1 cellular context compared by ENCODE assay signal in genomic region chr9:136278221-136278620, GRCh38.
TF ChIP-seq lines count a peak whose summit lies in the region.

No MANE protein-coding gene starts in this region.

TF ChIP-seq in H1, 55 proteins besides CTCF, POLR2A, EP300 and RAD21:
- no peak for TF ChIP-seq TAF1 (IDR thresholded peaks at IDR 0.05; ENCODE audit: low read depth, low read length)
- TF ChIP-seq, protein P1, sequence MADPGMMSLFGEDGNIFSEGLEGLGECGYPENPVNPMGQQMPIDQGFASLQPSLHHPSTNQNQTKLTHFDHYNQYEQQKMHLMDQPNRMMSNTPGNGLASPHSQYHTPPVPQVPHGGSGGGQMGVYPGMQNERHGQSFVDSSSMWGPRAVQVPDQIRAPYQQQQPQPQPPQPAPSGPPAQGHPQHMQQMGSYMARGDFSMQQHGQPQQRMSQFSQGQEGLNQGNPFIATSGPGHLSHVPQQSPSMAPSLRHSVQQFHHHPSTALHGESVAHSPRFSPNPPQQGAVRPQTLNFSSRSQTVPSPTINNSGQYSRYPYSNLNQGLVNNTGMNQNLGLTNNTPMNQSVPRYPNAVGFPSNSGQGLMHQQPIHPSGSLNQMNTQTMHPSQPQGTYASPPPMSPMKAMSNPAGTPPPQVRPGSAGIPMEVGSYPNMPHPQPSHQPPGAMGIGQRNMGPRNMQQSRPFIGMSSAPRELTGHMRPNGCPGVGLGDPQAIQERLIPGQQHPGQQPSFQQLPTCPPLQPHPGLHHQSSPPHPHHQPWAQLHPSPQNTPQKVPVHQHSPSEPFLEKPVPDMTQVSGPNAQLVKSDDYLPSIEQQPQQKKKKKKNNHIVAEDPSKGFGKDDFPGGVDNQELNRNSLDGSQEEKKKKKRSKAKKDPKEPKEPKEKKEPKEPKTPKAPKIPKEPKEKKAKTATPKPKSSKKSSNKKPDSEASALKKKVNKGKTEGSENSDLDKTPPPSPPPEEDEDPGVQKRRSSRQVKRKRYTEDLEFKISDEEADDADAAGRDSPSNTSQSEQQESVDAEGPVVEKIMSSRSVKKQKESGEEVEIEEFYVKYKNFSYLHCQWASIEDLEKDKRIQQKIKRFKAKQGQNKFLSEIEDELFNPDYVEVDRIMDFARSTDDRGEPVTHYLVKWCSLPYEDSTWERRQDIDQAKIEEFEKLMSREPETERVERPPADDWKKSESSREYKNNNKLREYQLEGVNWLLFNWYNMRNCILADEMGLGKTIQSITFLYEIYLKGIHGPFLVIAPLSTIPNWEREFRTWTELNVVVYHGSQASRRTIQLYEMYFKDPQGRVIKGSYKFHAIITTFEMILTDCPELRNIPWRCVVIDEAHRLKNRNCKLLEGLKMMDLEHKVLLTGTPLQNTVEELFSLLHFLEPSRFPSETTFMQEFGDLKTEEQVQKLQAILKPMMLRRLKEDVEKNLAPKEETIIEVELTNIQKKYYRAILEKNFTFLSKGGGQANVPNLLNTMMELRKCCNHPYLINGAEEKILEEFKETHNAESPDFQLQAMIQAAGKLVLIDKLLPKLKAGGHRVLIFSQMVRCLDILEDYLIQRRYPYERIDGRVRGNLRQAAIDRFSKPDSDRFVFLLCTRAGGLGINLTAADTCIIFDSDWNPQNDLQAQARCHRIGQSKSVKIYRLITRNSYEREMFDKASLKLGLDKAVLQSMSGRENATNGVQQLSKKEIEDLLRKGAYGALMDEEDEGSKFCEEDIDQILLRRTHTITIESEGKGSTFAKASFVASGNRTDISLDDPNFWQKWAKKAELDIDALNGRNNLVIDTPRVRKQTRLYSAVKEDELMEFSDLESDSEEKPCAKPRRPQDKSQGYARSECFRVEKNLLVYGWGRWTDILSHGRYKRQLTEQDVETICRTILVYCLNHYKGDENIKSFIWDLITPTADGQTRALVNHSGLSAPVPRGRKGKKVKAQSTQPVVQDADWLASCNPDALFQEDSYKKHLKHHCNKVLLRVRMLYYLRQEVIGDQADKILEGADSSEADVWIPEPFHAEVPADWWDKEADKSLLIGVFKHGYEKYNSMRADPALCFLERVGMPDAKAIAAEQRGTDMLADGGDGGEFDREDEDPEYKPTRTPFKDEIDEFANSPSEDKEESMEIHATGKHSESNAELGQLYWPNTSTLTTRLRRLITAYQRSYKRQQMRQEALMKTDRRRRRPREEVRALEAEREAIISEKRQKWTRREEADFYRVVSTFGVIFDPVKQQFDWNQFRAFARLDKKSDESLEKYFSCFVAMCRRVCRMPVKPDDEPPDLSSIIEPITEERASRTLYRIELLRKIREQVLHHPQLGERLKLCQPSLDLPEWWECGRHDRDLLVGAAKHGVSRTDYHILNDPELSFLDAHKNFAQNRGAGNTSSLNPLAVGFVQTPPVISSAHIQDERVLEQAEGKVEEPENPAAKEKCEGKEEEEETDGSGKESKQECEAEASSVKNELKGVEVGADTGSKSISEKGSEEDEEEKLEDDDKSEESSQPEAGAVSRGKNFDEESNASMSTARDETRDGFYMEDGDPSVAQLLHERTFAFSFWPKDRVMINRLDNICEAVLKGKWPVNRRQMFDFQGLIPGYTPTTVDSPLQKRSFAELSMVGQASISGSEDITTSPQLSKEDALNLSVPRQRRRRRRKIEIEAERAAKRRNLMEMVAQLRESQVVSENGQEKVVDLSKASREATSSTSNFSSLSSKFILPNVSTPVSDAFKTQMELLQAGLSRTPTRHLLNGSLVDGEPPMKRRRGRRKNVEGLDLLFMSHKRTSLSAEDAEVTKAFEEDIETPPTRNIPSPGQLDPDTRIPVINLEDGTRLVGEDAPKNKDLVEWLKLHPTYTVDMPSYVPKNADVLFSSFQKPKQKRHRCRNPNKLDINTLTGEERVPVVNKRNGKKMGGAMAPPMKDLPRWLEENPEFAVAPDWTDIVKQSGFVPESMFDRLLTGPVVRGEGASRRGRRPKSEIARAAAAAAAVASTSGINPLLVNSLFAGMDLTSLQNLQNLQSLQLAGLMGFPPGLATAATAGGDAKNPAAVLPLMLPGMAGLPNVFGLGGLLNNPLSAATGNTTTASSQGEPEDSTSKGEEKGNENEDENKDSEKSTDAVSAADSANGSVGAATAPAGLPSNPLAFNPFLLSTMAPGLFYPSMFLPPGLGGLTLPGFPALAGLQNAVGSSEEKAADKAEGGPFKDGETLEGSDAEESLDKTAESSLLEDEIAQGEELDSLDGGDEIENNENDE (IDR thresholded peaks at IDR 0.05; ENCODE audit: insufficient replicate concordance, low read length) = no peak
- no peak for TF ChIP-seq RXRA (IDR thresholded peaks at IDR 0.05; ENCODE audit: insufficient read depth, low read depth, low read length)
- TF ChIP-seq, protein P2, sequence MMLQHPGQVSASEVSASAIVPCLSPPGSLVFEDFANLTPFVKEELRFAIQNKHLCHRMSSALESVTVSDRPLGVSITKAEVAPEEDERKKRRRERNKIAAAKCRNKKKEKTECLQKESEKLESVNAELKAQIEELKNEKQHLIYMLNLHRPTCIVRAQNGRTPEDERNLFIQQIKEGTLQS (IDR thresholded peaks at IDR 0.05; ENCODE audit: insufficient read depth, low read depth, low read length) = no peak
- TF ChIP-seq CHD1 (IDR thresholded peaks at IDR 0.05; ENCODE audit: low read depth, low read length) = no peak
- TF ChIP-seq POLR2AphosphoS5 (IDR thresholded peaks at IDR 0.05; ENCODE audit: low read depth, low read length) = no peak
- TF ChIP-seq TBP (IDR thresholded peaks at IDR 0.05; ENCODE audit: low read depth, low read length) = no peak
- no peak for TF ChIP-seq SUZ12 (IDR thresholded peaks at IDR 0.05; ENCODE audit: low read length)
- TF ChIP-seq HDAC2 (IDR thresholded peaks at IDR 0.05; ENCODE audit: borderline replicate concordance in 1 of 2, low read depth in 2 of 2, low read length in 2 of 2) = no peak
- TF ChIP-seq, protein P3, sequence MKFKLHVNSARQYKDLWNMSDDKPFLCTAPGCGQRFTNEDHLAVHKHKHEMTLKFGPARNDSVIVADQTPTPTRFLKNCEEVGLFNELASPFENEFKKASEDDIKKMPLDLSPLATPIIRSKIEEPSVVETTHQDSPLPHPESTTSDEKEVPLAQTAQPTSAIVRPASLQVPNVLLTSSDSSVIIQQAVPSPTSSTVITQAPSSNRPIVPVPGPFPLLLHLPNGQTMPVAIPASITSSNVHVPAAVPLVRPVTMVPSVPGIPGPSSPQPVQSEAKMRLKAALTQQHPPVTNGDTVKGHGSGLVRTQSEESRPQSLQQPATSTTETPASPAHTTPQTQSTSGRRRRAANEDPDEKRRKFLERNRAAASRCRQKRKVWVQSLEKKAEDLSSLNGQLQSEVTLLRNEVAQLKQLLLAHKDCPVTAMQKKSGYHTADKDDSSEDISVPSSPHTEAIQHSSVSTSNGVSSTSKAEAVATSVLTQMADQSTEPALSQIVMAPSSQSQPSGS (IDR thresholded peaks at IDR 0.05; ENCODE audit: low read length) = no peak
- no peak for TF ChIP-seq SIN3A (conservative IDR thresholded peaks at IDR 0.05 in 1 of 2, IDR thresholded peaks at IDR 0.05 in 1 of 2; ENCODE audit: low read depth in 1 of 2, low read length in 2 of 2)
- TF ChIP-seq POU5F1 (IDR thresholded peaks at IDR 0.05; ENCODE audit: low read depth, low read length) = no peak
